Comparison of ENCODE assay signal across 19 cellular contexts in the genomic region with DNA sequence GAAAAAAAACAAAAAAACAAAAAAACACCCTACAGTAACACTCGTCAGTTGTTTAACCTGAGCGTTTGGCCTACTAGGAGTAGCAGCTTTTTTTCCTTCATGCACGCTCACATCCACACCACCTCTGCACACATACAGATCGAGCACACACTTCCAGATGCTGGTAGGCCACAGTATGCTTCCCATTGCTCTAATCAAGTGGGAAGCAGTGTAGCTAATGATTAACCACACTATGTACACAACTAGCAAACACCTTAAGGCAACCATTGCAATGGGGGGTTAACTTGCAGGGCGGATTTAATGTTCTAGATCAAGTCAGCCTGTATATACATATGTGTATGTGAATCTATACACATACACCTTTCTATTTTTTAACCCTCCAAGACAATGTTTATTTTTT.
DNase-seq lines count a peak whose midpoint lies in the region; ATAC-seq and TF ChIP-seq lines count a peak whose summit lies in the region.
"Had no signal": no experiment of that assay in that cellular context is flagged by ENCODE, and none has a peak within 500 bp of the region (broad histone marks: within the 10 kb centered on the region; RNA-seq: fewer than 3 reads in every experiment).

No MANE protein-coding gene starts in this region.

- H3K4me1 Mint-ChIP-seq in progenitor cell of endocrine pancreas (ENCODE audit: low read depth), result peaks cover 46% of the 10 kb centered on the region
- no peaks in the 10 kb centered on the region for H3K4me1 Mint-ChIP-seq in effector memory CD8-positive, alpha-beta T cell (ENCODE audit: low read depth in 2 of 2)

- H3K4me2 ChIP-seq in hepatocyte, result no peak overlapping the region
- H3K4me2 ChIP-seq in MM.1S (ENCODE audit: low read depth, low read length), result no peak overlapping the region

- no peak for ATAC-seq in effector memory CD8-positive, alpha-beta T cell (replicated peaks)
- ATAC-seq in activated naive CD4-positive, alpha-beta T cell treated with anti-CD3 and anti-CD28 coated beads, Interleukin-2, amount 50 U/mL, for 72 hours, result no peak

- H3K4me1 ChIP-seq in hepatocyte (ENCODE audit: insufficient read depth) (peaks cover 11% of the 10 kb centered on the region), MM.1S (ENCODE audit: low read length) (no peaks in the 10 kb centered on the region)
- H3K4me1 ChIP-seq: BE2C had no signal

- H2AFZ ChIP-seq in hepatocyte, result no peak overlapping the region
- H2AFZ ChIP-seq in MM.1S (ENCODE audit: low read length), result no peak overlapping the region

- H3K9ac ChIP-seq in MM.1S (ENCODE audit: low read length), result no peak overlapping the region

- H3K36me3 ChIP-seq in hepatocyte (replicated peaks; ENCODE audit: insufficient read depth, low read depth), result no peaks in the 10 kb centered on the region
- H3K36me3 ChIP-seq in MM.1S (replicated peaks; ENCODE audit: insufficient read depth, low read length), result 0 out of 2 replicates have a peak, but pooled peaks cover 3% of the 10 kb centered on the region
- H3K36me3 ChIP-seq: BE2C had no signal

- H3K36me3 Mint-ChIP-seq in progenitor cell of endocrine pancreas (ENCODE audit: insufficient read depth), result peaks cover 43% of the 10 kb centered on the region
- H3K36me3 Mint-ChIP-seq in effector memory CD8-positive, alpha-beta T cell (ENCODE audit: insufficient read depth), result peaks cover 5% of the 10 kb centered on the region
- peaks cover 0 to 34% of the 10 kb centered on the region in 2 donors for H3K36me3 Mint-ChIP-seq in activated naive CD4-positive, alpha-beta T cell treated with anti-CD3 and anti-CD28 coated beads, Interleukin-2, amount 50 U/mL, for 72 hours

- 66% methylated on average over 5 of the region's 5 CpGs for WGBS in hepatocyte (ENCODE audit: low lambda C conversion rate, missing lambda C conversion rate)

- no peak overlapping the region for H3K27ac Mint-ChIP-seq in progenitor cell of endocrine pancreas
- no peak overlapping the region for H3K27ac Mint-ChIP-seq in effector memory CD8-positive, alpha-beta T cell
- no peak overlapping the region for H3K27ac Mint-ChIP-seq in activated naive CD4-positive, alpha-beta T cell treated with anti-CD3 and anti-CD28 coated beads, Interleukin-2, amount 50 U/mL, for 72 hours
- H3K27ac Mint-ChIP-seq: CD4-positive, alpha-beta T cell had no signal

- H3K9me2 ChIP-seq in hepatocyte (replicated peaks; ENCODE audit: insufficient read depth) (no peaks in the 10 kb centered on the region), MM.1S (replicated peaks; ENCODE audit: insufficient read depth, low read length) (no peaks in the 10 kb centered on the region)

- DNase-seq in DMS53 (lab: John Stamatoyannopoulos, UW) (peak; percentile 94), NCI-H526 treated with DMSO at 0.1 percent for 48 hours (lab: John Stamatoyannopoulos, UW) (peak; percentile 35), hepatocyte (ENCODE audit: low spot score) (peak; percentile 50), progenitor cell of endocrine pancreas (ENCODE audit: low spot score, unreplicated experiment) (no peak), AG08395 (ENCODE audit: low spot score) (no peak), MM.1S (no peak)
- DNase-seq in effector memory CD8-positive, alpha-beta T cell, result no peak
- DNase-seq in activated naive CD4-positive, alpha-beta T cell treated with anti-CD3 and anti-CD28 coated beads, Interleukin-2, amount 50 U/mL, for 72 hours (ENCODE audit: low spot score in 2 of 2), result no peak
- DNase-seq: BE2C; CD4-positive, alpha-beta T cell; GF-D8; Karpas-422; NCI-H1105; NCI-H1694 treated with DMSO at 0.1 percent for 48 hours; NCI-H2107; NCI-H2227 treated with DMSO at 0.1 percent for 48 hours; NCI-H524 treated with DMSO at 0.1 percent for 48 hours; RPMI8226; SIG-M5 had no signal

- H4K20me1 ChIP-seq in hepatocyte (ENCODE audit: insufficient read depth, poor library complexity, severe bottlenecking) (no peaks in the 10 kb centered on the region), MM.1S (ENCODE audit: insufficient read depth, low read length) (no peaks in the 10 kb centered on the region)

- no peak overlapping the region for H3K27ac ChIP-seq in hepatocyte
- no peak overlapping the region for H3K27ac ChIP-seq in MM.1S (ENCODE audit: low read length)

- no peaks in the 10 kb centered on the region for H3K79me2 ChIP-seq in hepatocyte
- H3K79me2 ChIP-seq in MM.1S (ENCODE audit: low read length), result no peaks in the 10 kb centered on the region

- no peak for TF ChIP-seq CTCF in hepatocyte (IDR thresholded peaks at IDR 0.05; ENCODE audit: poor library complexity)
- TF ChIP-seq CTCF in progenitor cell of endocrine pancreas (IDR thresholded peaks at IDR 0.05; ENCODE audit: unreplicated experiment), result no peak
- no peak for TF ChIP-seq CTCF in MM.1S (IDR thresholded peaks at IDR 0.05; ENCODE audit: low read length)

- no peak overlapping the region for H3K4me3 ChIP-seq in hepatocyte
- H3K4me3 ChIP-seq in MM.1S (ENCODE audit: low read length), result no peak overlapping the region

- H3K9me3 Mint-ChIP-seq in progenitor cell of endocrine pancreas (ENCODE audit: low read depth), result peaks cover 4% of the 10 kb centered on the region
- no peaks in the 10 kb centered on the region for H3K9me3 Mint-ChIP-seq in effector memory CD8-positive, alpha-beta T cell
- no peaks in the 10 kb centered on the region for H3K9me3 Mint-ChIP-seq in activated naive CD4-positive, alpha-beta T cell treated with anti-CD3 and anti-CD28 coated beads, Interleukin-2, amount 50 U/mL, for 72 hours
- H3K9me3 Mint-ChIP-seq: CD4-positive, alpha-beta T cell had no signal

- peak overlapping the region; percentile 32 for H3K4me3 Mint-ChIP-seq in progenitor cell of endocrine pancreas (ENCODE audit: low read depth)
- H3K4me3 Mint-ChIP-seq in effector memory CD8-positive, alpha-beta T cell, result no peak overlapping the region
- H3K4me3 Mint-ChIP-seq: CD4-positive, alpha-beta T cell had no signal

- no peaks in the 10 kb centered on the region for H3F3A ChIP-seq in MM.1S (ENCODE audit: insufficient read depth, low read length)

- no peaks in the 10 kb centered on the region for H3K27me3 Mint-ChIP-seq in progenitor cell of endocrine pancreas
- no peaks in the 10 kb centered on the region for H3K27me3 Mint-ChIP-seq in effector memory CD8-positive, alpha-beta T cell
- H3K27me3 Mint-ChIP-seq: CD4-positive, alpha-beta T cell had no signal

- H3K9me3 ChIP-seq in hepatocyte (ENCODE audit: low read depth), result no peaks in the 10 kb centered on the region
- H3K9me3 ChIP-seq in MM.1S (replicated peaks; ENCODE audit: insufficient read depth, low read length), result no peaks in the 10 kb centered on the region
- H3K9me3 ChIP-seq: BE2C had no signal

- no peaks in the 10 kb centered on the region for H3K27me3 ChIP-seq in hepatocyte
- no peaks in the 10 kb centered on the region for H3K27me3 ChIP-seq in MM.1S (replicated peaks; ENCODE audit: insufficient read depth, low read length)
- H3K27me3 ChIP-seq: BE2C had no signal

Comparison
In these comparisons a context has a peak if more than half of its experiments do, and no peak if none do; other contexts are left out.
1. DNase-seq: peak in DMS53 (single experiment), NCI-H526 treated with DMSO at 0.1 percent for 48 hours (single experiment) and hepatocyte (single experiment); none in progenitor cell of endocrine pancreas (single experiment), effector memory CD8-positive, alpha-beta T cell (0 of 3), activated naive CD4-positive, alpha-beta T cell treated with anti-CD3 and anti-CD28 coated beads, Interleukin-2, amount 50 U/mL, for 72 hours (0 of 2), AG08395 (single experiment) and MM.1S (single experiment).